In genomic region chr19:36060430-36060829, GRCh38 we compare ENCODE assay signal across 8 cellular contexts. TPM values are rescaled to one million over a fixed set of nuclear protein-coding genes. Genes with fewer than 3 reads are reported as not detected.
DNase-seq lines count a peak whose midpoint lies in the region; ATAC-seq, FAIRE-seq and TF ChIP-seq lines count a peak whose summit lies in the region.

No MANE protein-coding gene starts in this region.

- DNase-seq in NCI-H82 (lab: John Stamatoyannopoulos, UW) (peak; percentile 62), NCI-H82 treated with DMSO at 0.1 percent for 48 hours (lab: John Stamatoyannopoulos, UW; ENCODE audit: unreplicated experiment) (no peak), Panc1 (ENCODE audit: low read depth, low spot score) (no peak), chondrocyte (ENCODE audit: low spot score) (no peak), left lung (no peak), urothelium cell line (ENCODE audit: low spot score) (peak; percentile 30)

- peaks cover 19% of the 10 kb centered on the region for H3K36me3 ChIP-seq in Panc1 (ENCODE audit: control insufficient read depth, insufficient read depth, low read length)
- peaks cover 0 to 8% of the 10 kb centered on the region in 2 donors for H3K36me3 ChIP-seq in left lung

- no peaks in the 10 kb centered on the region for H3K9me3 ChIP-seq in Panc1 (ENCODE audit: control insufficient read depth, insufficient read depth, low read depth, low read length)
- no peaks in the 10 kb centered on the region for H3K9me3 ChIP-seq in left lung

- POLR2A ChIA-PET in Panc1 (lab: Charles Lee) = no interaction called here

- H3K4me1 Mint-ChIP-seq in chondrocyte (ENCODE audit: low read depth) = peaks cover 7% of the 10 kb centered on the region

- ATAC-seq in Panc1 = peak; percentile 69
- peak; percentile 92 for ATAC-seq in left lung
- ATAC-seq in GM21786 (IDR thresholded peaks at IDR 0.05; ENCODE audit: unreplicated experiment) = no peak
- ATAC-seq in HG03565 (IDR thresholded peaks at IDR 0.05; ENCODE audit: unreplicated experiment) = no peak

- H3K4me3 Mint-ChIP-seq in chondrocyte (ENCODE audit: unreplicated experiment) = no peak overlapping the region

- TF ChIP-seq CTCF in Panc1 (IDR thresholded peaks at IDR 0.05) (no peak), chondrocyte (IDR thresholded peaks at IDR 0.05) (peak; percentile 75), left lung (IDR thresholded peaks at IDR 0.05) (peak; percentile 21 to 48)

- H3K36me3 Mint-ChIP-seq in chondrocyte (ENCODE audit: low read depth) = no peaks in the 10 kb centered on the region

- CTCF ChIA-PET in Panc1 (lab: Charles Lee) = no interaction called here

- no TSS peak for BruUV-seq in Panc1 (replicated peaks; lab: Mats Ljungman, UMichigan)

- in situ Hi-C loops in Panc1 (cut with HindIII; ENCODE audit: low pct_unique_long_range_greater_than_20kb, low sequenced_read_pairs) = no loop called here

- H3K27ac Mint-ChIP-seq in chondrocyte (ENCODE audit: unreplicated experiment) = no peak overlapping the region

- no peak overlapping the region for H3K4me3 ChIP-seq in Panc1 (ENCODE audit: low read depth in 2 of 2, low read length in 2 of 2)
- no peak overlapping the region for H3K4me3 ChIP-seq in left lung

- intact Hi-C loops in Panc1 (cut with micrococcal nuclease; ENCODE audit: unreplicated experiment) = no loop called here
- intact Hi-C loops in left lung (cut with DNase I) = no loop called here

- H3K27ac ChIP-seq in Panc1 (ENCODE audit: low read length) (no peak overlapping the region), left lung (no peak overlapping the region)

- no peaks in the 10 kb centered on the region for H3K9me3 Mint-ChIP-seq in chondrocyte (ENCODE audit: low read depth)

- H3K27me3 ChIP-seq in Panc1 (ENCODE audit: control insufficient read depth, insufficient read depth, low read length) (no peaks in the 10 kb centered on the region), left lung (no peaks in the 10 kb centered on the region)

- no peak for FAIRE-seq in urothelium cell line (lab: Jason Lieb, UNC)

- H3K27me3 Mint-ChIP-seq in chondrocyte (ENCODE audit: low read depth) = no peaks in the 10 kb centered on the region

- H3K4me1 ChIP-seq in Panc1 (ENCODE audit: control insufficient read depth, insufficient read depth, low read length) (peaks cover 6% of the 10 kb centered on the region), left lung (peaks cover 1 to 6% of the 10 kb centered on the region in 2 donors)

RNA-seq across cellular contexts. Expression of gene WDR62, which starts 5.7 kb away (rescaled TPM):
- total RNA-seq in Panc1 (2021; ENCODE audit: unreplicated experiment) = 51.4 TPM
- 22.3 TPM for polyA plus RNA-seq in Panc1 (2012; ENCODE audit: insufficient read length)
- total RNA-seq in chondrocyte = 3.0 to 6.0 TPM (median 3.7 TPM) in 3 replicates
- 1 to 10 TPM; 3.7 to 4.3 TPM for total RNA-seq in left lung

RNA-seq across cellular contexts. Expression of gene THAP8, which starts 6.3 kb away (rescaled TPM):
- total RNA-seq in Panc1 (2021; ENCODE audit: unreplicated experiment) = 9.6 TPM
- 22.0 TPM for polyA plus RNA-seq in Panc1 (2012; ENCODE audit: insufficient read length)
- total RNA-seq in chondrocyte = 6.6 to 10.2 TPM (median 8.9 TPM) in 3 replicates
- 1 to 10 TPM; 7.1 to 7.2 TPM for total RNA-seq in left lung

RNA-seq across cellular contexts. Expression of gene CLIP3, which starts 27.8 kb away (rescaled TPM):
- total RNA-seq in Panc1 (2021; ENCODE audit: unreplicated experiment) (4.7 TPM), chondrocyte (51.2 to 59.0 TPM (median 53.8 TPM) in 3 replicates), left lung (10 to 100 TPM in 1 of 2 donors, 1 to 10 TPM in 1; 5.8 to 16.6 TPM)
- 10.6 TPM for polyA plus RNA-seq in Panc1 (2012; ENCODE audit: insufficient read length)

RNA-seq across cellular contexts. Expression of gene ALKBH6, which starts 46.4 kb away (rescaled TPM):
- total RNA-seq in Panc1 (2021; ENCODE audit: unreplicated experiment) (44.8 TPM), chondrocyte (17.9 to 23.7 TPM (median 19.9 TPM) in 3 replicates), left lung (10 to 100 TPM; 19.3 to 22.7 TPM)
- 50.3 TPM for polyA plus RNA-seq in Panc1 (2012; ENCODE audit: insufficient read length)

RNA-seq across cellular contexts. Expression of gene OVOL3, which starts 50.5 kb away (rescaled TPM):
- total RNA-seq in Panc1 (2021; ENCODE audit: unreplicated experiment) (0.44 TPM), chondrocyte (not detected in 3 replicates), left lung (not detected)
- 1.1 TPM for polyA plus RNA-seq in Panc1 (2012; ENCODE audit: insufficient read length)

Comparison
In these comparisons a context has a peak if more than half of its experiments do, and no peak if none do; other contexts are left out.
1. DNase-seq: peak in NCI-H82 (single experiment) and urothelium cell line (single experiment); none in NCI-H82 treated with DMSO at 0.1 percent for 48 hours (single experiment), Panc1 (single experiment), chondrocyte (single experiment) and left lung (0 of 2).
2. ATAC-seq: peak in Panc1 (single experiment) and left lung (single experiment); none in GM21786 (single experiment) and HG03565 (single experiment).